Comparison of ENCODE assay signal across 10 cellular contexts in the genomic region with DNA sequence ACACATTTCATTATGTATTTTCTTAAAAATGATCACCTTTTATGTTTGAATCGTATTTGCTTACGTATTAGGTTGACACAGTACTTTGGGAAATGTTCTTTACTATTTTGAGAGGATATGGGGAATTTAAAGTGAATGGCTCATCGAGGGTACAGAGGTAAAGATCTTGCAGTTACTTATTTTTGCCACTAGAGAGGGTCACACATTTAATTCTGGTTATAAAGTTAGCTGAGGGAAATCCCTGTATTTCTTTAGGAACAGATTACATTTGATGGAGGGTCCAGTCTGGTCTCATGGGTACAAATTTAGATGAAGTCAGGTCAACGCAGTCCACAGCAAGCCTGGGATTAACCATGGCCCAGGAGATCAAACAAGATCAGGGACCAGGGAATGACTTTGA. TPM values are rescaled to one million over a fixed set of nuclear protein-coding genes. Genes with fewer than 3 reads are reported as not detected.
A peak's percentile ranks its signal among the peaks of the same experiment; 100 is the strongest.
DNase-seq lines count a peak whose midpoint lies in the region; ATAC-seq and TF ChIP-seq lines count a peak whose summit lies in the region.
"Had no signal": no experiment of that assay in that cellular context is flagged by ENCODE, and none has a peak within 500 bp of the region (broad histone marks: within the 10 kb centered on the region; RNA-seq: fewer than 3 reads in every experiment).

No MANE protein-coding gene starts in this region.

- H3K79me1 ChIP-seq in IMR-90 (ENCODE audit: low read depth in 1 of 2, low read length in 2 of 2) = no peaks in the 10 kb centered on the region

- no peak overlapping the region for H2BK15ac ChIP-seq in IMR-90 (ENCODE audit: low read depth, low read length)

- H2AFZ ChIP-seq in IMR-90 (replicated peaks; ENCODE audit: low read length, poor library complexity) = no peak overlapping the region

- POLR2A ChIA-PET in IMR-90 (lab: Charles Lee; ENCODE audit: unreplicated experiment) = no interaction called here

- H3K56ac ChIP-seq in IMR-90 (ENCODE audit: extremely low read depth, insufficient read depth, low read length) = no peak overlapping the region

- in situ Hi-C loops in IMR-90 (cut with MboI; ENCODE audit: low sequenced_read_pairs) (no loop called here), astrocyte of the cerebellum (cut with HindIII; ENCODE audit: low sequenced_read_pairs) (no loop called here)

- CTCF ChIA-PET in IMR-90 (lab: Yijun Ruan, JAX) = interaction anchor here (0.6 kb wide), 1 partner anchor 22 kb away, joined by 3 read pairs; no protein-coding TSS in a partner anchor

- no peak overlapping the region for H2BK120ac ChIP-seq in IMR-90 (ENCODE audit: low read depth, low read length)

- no peak overlapping the region for H2AK5ac ChIP-seq in IMR-90 (ENCODE audit: low read depth, low read length)

- peaks cover 4% of the 10 kb centered on the region for H3K36me3 ChIP-seq in IMR-90 (ENCODE audit: control insufficient read depth, insufficient read depth, low read length)
- H3K36me3 ChIP-seq in right lobe of liver = no peaks in the 10 kb centered on the region

- H2AK9ac ChIP-seq in IMR-90 (replicated peaks; ENCODE audit: low read depth, low read length, poor library complexity) = no peak overlapping the region

- no peaks in the 10 kb centered on the region for H4K20me1 ChIP-seq in IMR-90 (ENCODE audit: insufficient read depth, low read length)

- H3K4me3 ChIP-seq in IMR-90 (ENCODE audit: insufficient read depth, low read depth, low read length) (no peak overlapping the region), astrocyte of the cerebellum (ENCODE audit: low read depth, low read length) (no peak overlapping the region), right lobe of liver (no peak overlapping the region)
- H3K4me3 ChIP-seq: heart left ventricle had no signal

- no peak overlapping the region for H3K4ac ChIP-seq in IMR-90 (ENCODE audit: low read depth, low read length)

- WGBS in IMR-90 (ENCODE audit: extremely low coverage in 2 of 2, insufficient read length in 1 of 2), 2 experiments = 80% methylated on average over 1 of the region's 4 CpGs; no CpG with 5 or more reads in 1 of the 2 experiments
- WGBS in right lobe of liver (ENCODE audit: insufficient coverage, low coverage, low lambda C conversion rate, missing lambda C conversion rate) = 29% methylated on average over 4 of the region's 4 CpGs

- TF ChIP-seq CTCF in IMR-90 (conservative IDR thresholded peaks at IDR 0.05; ENCODE audit: low read depth, low read length) (peak; percentile 27; the same call in 1 of the 2 replicates), astrocyte of the cerebellum (IDR thresholded peaks at IDR 0.05; ENCODE audit: low read depth, low read length, missing control alignments) (peak; percentile 7), right lobe of liver (IDR thresholded peaks at IDR 0.05) (peak; percentile 30 to 52 (median 44))

- H4K8ac ChIP-seq in IMR-90 (ENCODE audit: low read depth in 2 of 2, low read length in 2 of 2) = no peak overlapping the region

- no TSS peak for BruUV-seq in IMR-90 (replicated peaks; lab: Mats Ljungman, UMichigan)

- no peak overlapping the region for H3K27ac ChIP-seq in IMR-90 (ENCODE audit: insufficient read depth, low read length)
- no peak overlapping the region for H3K27ac ChIP-seq in right lobe of liver
- H3K27ac ChIP-seq: heart left ventricle had no signal

- no peak overlapping the region for H2BK5ac ChIP-seq in IMR-90 (ENCODE audit: low read depth, low read length, poor library complexity, severe bottlenecking)

- no peaks in the 10 kb centered on the region for H3K27me3 ChIP-seq in IMR-90 (ENCODE audit: control insufficient read depth, insufficient read depth, low read length)
- no peaks in the 10 kb centered on the region for H3K27me3 ChIP-seq in right lobe of liver
- H3K27me3 ChIP-seq: heart left ventricle had no signal

- intact Hi-C loops in IMR-90 (cut with micrococcal nuclease) = no loop called here
- intact Hi-C loops in right lobe of liver (cut with DNase I) = no loop called here

- no peak overlapping the region for H3K4me2 ChIP-seq in IMR-90 (ENCODE audit: low read depth, low read length)

- H3K9me1 ChIP-seq in IMR-90 (ENCODE audit: insufficient read depth, low read length) = no peaks in the 10 kb centered on the region

- H3K9me3 ChIP-seq in IMR-90 (ENCODE audit: control insufficient read depth, insufficient read depth, low read length) (no peaks in the 10 kb centered on the region), right lobe of liver (no peaks in the 10 kb centered on the region)
- H3K9me3 ChIP-seq: heart left ventricle had no signal

- H3K18ac ChIP-seq in IMR-90 (ENCODE audit: low read depth, low read length) = no peak overlapping the region

- no peak overlapping the region for H3K9ac ChIP-seq in IMR-90 (ENCODE audit: low read depth, low read length)

- ATAC-seq in IMR-90 (ENCODE audit: low read depth) (no peak), right lobe of liver (peak; percentile 66 to 74 (median 70)), GM18502 (IDR thresholded peaks at IDR 0.05; ENCODE audit: poor library complexity, unreplicated experiment) (no peak)
- ATAC-seq: heart left ventricle had no signal

- DNase-seq in DMS53 (lab: John Stamatoyannopoulos, UW) (peak; percentile 41), IMR-90 (no peak), astrocyte of the cerebellum (ENCODE audit: low read depth) (no peak), right lobe of liver (no peak), activated T-cell treated with anti-CD3 and anti-CD28 coated beads for 4 hours (no peak)
- DNase-seq in stimulated activated naive CD4-positive, alpha-beta T cell (lab: John Stamatoyannopoulos, UW) = no peak
- DNase-seq: heart left ventricle had no signal

- H3K14ac ChIP-seq in IMR-90 (replicated peaks; ENCODE audit: low read depth, low read length) = no peak overlapping the region

- H4K5ac ChIP-seq in IMR-90 (ENCODE audit: low read depth, low read length) = no peak overlapping the region

- H3K23ac ChIP-seq in IMR-90 (ENCODE audit: low read depth, low read length) = no peak overlapping the region

- no peaks in the 10 kb centered on the region for H3K4me1 ChIP-seq in IMR-90 (ENCODE audit: control insufficient read depth, insufficient read depth, low read length)
- peaks cover 0 to 11% (median 4%) of the 10 kb centered on the region in 4 donors for H3K4me1 ChIP-seq in right lobe of liver
- H3K4me1 ChIP-seq: heart left ventricle had no signal

- H4K91ac ChIP-seq in IMR-90 (ENCODE audit: insufficient read depth, low read depth, low read length) = no peak overlapping the region

- TF ChIP-seq POLR2A in IMR-90 (IDR thresholded peaks at IDR 0.05; ENCODE audit: low read depth, low read length) (no peak), right lobe of liver (IDR thresholded peaks at IDR 0.05) (no peak)

- TF ChIP-seq RAD21 in IMR-90 (IDR thresholded peaks at IDR 0.05; ENCODE audit: low read length) = no peak

- H2BK20ac ChIP-seq in IMR-90 (ENCODE audit: low read depth, low read length) = no peak overlapping the region

- dilution Hi-C loops in IMR-90 (cut with HindIII; ENCODE audit: low sequenced_read_pairs, unreplicated experiment) = no loop called here

TF ChIP-seq in IMR-90, 13 proteins besides CTCF, POLR2A, EP300 and RAD21:
- TF ChIP-seq, protein P1, sequence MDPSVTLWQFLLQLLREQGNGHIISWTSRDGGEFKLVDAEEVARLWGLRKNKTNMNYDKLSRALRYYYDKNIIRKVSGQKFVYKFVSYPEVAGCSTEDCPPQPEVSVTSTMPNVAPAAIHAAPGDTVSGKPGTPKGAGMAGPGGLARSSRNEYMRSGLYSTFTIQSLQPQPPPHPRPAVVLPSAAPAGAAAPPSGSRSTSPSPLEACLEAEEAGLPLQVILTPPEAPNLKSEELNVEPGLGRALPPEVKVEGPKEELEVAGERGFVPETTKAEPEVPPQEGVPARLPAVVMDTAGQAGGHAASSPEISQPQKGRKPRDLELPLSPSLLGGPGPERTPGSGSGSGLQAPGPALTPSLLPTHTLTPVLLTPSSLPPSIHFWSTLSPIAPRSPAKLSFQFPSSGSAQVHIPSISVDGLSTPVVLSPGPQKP (IDR thresholded peaks at IDR 0.05; ENCODE audit: borderline replicate concordance, low read depth, low read length) = no peak
- TF ChIP-seq FOS (IDR thresholded peaks at IDR 0.05; ENCODE audit: low read depth, low read length) (no peak), CHD1 (IDR thresholded peaks at IDR 0.05; ENCODE audit: low read depth, low read length) (no peak), MXI1 (IDR thresholded peaks at IDR 0.05; ENCODE audit: borderline replicate concordance, low read depth, low read length) (no peak), RCOR1 (IDR thresholded peaks at IDR 0.05; ENCODE audit: insufficient replicate concordance, low read length) (no peak), BHLHE40 (IDR thresholded peaks at IDR 0.05; ENCODE audit: low read depth, low read length) (no peak), CEBPB (IDR thresholded peaks at IDR 0.05; ENCODE audit: low read depth, low read length) (no peak), SMC3 (IDR thresholded peaks at IDR 0.05; ENCODE audit: low read depth, low read length) (no peak), USF2 (IDR thresholded peaks at IDR 0.05; ENCODE audit: low read depth, low read length) (no peak)
TF ChIP-seq in IMR-90: peak in this region for 0.

RNA-seq across cellular contexts. Expression of gene DYNC2LI1, which starts 24.5 kb away (rescaled TPM):
- total RNA-seq in IMR-90 (2012; rRNA removed) = 5.2 and 11.7 TPM in 2 replicates
- 8.1 and 10.4 TPM in 2 replicates for polyA plus RNA-seq in IMR-90 (2012; rRNA removed)
- polyA plus RNA-seq in IMR-90 (2012; cell fraction: cytosol; rRNA removed) = 1.1 and 1.8 TPM in 2 replicates
- polyA plus RNA-seq in IMR-90 (2012; cell fraction: nucleus; rRNA removed; ENCODE audit: low replicate concordance) = 2.4 and 19.6 TPM in 2 replicates
- 1 to 10 TPM; 3.2 to 6.9 (median 6.2) TPM for total RNA-seq in right lobe of liver

RNA-seq across cellular contexts. Expression of gene ABCG5, which starts 40.3 kb away (rescaled TPM):
- not detected in 2 replicates for total RNA-seq in IMR-90 (2012; rRNA removed)
- not detected in 2 replicates for polyA plus RNA-seq in IMR-90 (2012; rRNA removed)
- not detected in 2 replicates for polyA plus RNA-seq in IMR-90 (2012; cell fraction: cytosol; rRNA removed)
- not detected in 2 replicates for polyA plus RNA-seq in IMR-90 (2012; cell fraction: nucleus; rRNA removed; ENCODE audit: low replicate concordance)
- 10 to 100 TPM; 15.3 to 63.5 (median 35.4) TPM for total RNA-seq in right lobe of liver
- total RNA-seq: cardiac septum; heart left ventricle; T-helper 1 cell treated with Interleukin-12 subunit alpha and Interleukin-12 subunit beta and Interleukin-4 antibody, amounts not matched to agents 30 ng/mL and 1 ng/mL, for 36 hours had no signal
- polyA plus RNA-seq: heart left ventricle had no signal

RNA-seq across cellular contexts. Expression of gene ABCG8, which starts 40.5 kb away (rescaled TPM):
- not detected in 2 replicates for total RNA-seq in IMR-90 (2012; rRNA removed)
- polyA plus RNA-seq in IMR-90 (2012; rRNA removed) = not detected in 2 replicates
- not detected in 2 replicates for polyA plus RNA-seq in IMR-90 (2012; cell fraction: cytosol; rRNA removed)
- polyA plus RNA-seq in IMR-90 (2012; cell fraction: nucleus; rRNA removed; ENCODE audit: low replicate concordance) = not detected in 2 replicates
- 100 to 1,000 TPM in 1 of 6 experiments, 10 to 100 TPM in 5; 30.1 to 116 (median 49.0) TPM for total RNA-seq in right lobe of liver
- total RNA-seq: cardiac septum; T-helper 1 cell treated with Interleukin-12 subunit alpha and Interleukin-12 subunit beta and Interleukin-4 antibody, amounts not matched to agents 30 ng/mL and 1 ng/mL, for 36 hours had no signal
- polyA plus RNA-seq: heart left ventricle had no signal

Comparison
In these comparisons a context has a peak if more than half of its experiments do, and no peak if none do; other contexts are left out.
1. ATAC-seq: peak in right lobe of liver (4 of 4); none in IMR-90 (single experiment) and GM18502 (single experiment).
2. RNA of gene ABCG5, which starts 40.3 kb away (total RNA-seq): 15.3 to 63.5 TPM in right lobe of liver; not detected in IMR-90; every median in the first group is over 10 times any median in the second.
3. RNA of gene ABCG8, which starts 40.5 kb away (total RNA-seq): 30.1 to 116 TPM in right lobe of liver; not detected in IMR-90; every median in the first group is over 10 times any median in the second.
4. Peak in every context shown above with its lines, with median percentiles within 50 percentile points of each other: CTCF ChIP-seq.